In the genomic region with DNA sequence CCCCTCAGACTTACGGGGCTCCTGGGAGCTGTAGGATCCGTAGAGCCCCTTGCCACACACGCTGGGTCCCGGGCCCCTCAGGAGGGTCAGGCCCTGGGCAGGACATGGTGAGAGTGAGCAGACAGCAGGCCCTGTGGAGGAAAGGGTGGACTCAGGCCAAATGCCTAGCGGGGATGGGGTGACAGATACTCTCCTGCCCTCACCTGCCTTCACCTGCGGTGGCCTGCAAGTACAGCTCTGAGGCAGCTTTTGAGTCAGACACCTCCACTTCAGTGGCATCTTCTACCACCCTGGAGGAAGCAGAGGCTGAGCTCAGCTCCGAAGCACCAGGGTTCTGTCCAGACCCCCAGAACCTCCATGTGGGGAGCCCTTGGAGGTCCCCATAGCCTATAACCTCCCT, we compare ENCODE assay signal across 1 cellular context.
TF ChIP-seq lines count a peak whose summit lies in the region.

No MANE protein-coding gene starts in this region.

TF ChIP-seq in K562, 482 proteins besides CTCF, POLR2A, EP300 and RAD21:
- TF ChIP-seq MCM2 (IDR thresholded peaks at IDR 0.05; ENCODE audit: low read depth) (no peak), TAF15 (IDR thresholded peaks at IDR 0.05; ENCODE audit: low read depth, low read length) (no peak), TSC22D4 (tag; IDR thresholded peaks at IDR 0.05) (no peak)
TF ChIP-seq in K562: peak in this region for 0.
